28 cellular contexts compared by ENCODE assay signal in the genomic region with DNA sequence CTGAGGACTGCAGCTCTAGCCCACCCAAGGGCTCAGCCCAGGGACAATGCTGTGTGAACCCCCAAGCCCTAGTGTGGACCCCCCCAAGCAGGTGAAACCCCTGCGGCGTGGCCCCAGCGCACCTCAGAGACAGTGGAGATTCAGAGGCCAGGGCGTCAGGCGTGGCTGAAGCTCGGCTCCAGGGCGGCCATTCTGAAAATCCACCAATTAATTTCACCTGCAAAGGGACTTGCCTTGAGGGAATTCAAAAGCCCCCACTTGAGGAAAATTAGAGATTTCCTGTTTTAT.
"Had no signal": no experiment of that assay in that cellular context is flagged by ENCODE, and none has a peak within 500 bp of the region (broad histone marks: within the 10 kb centered on the region; RNA-seq: fewer than 3 reads in every experiment).

No MANE protein-coding gene starts in this region.

- H3K27ac ChIP-seq: colonic mucosa, coronary artery, epithelial cell of prostate, esophagus muscularis mucosa, esophagus squamous epithelium, foreskin keratinocyte, gastrocnemius medialis, gastroesophageal sphincter, heart left ventricle, heart right ventricle had no signal

- H3K36me3 ChIP-seq: colonic mucosa, esophagus muscularis mucosa, esophagus squamous epithelium, gastrocnemius medialis, gastroesophageal sphincter, heart left ventricle, heart right ventricle had no signal

- H3K4me1 ChIP-seq: colonic mucosa, esophagus muscularis mucosa, esophagus squamous epithelium, foreskin keratinocyte, gastrocnemius medialis, gastroesophageal sphincter, heart left ventricle, heart right ventricle had no signal

- FAIRE-seq: colon, endometrium, endothelial cell of umbilical vein, frontal cortex had no signal

- H3K27me3 ChIP-seq: colonic mucosa, dorsolateral prefrontal cortex, foreskin keratinocyte, gastrocnemius medialis, gastroesophageal sphincter had no signal

- DNase-seq: colonic mucosa; cortex of kidney; dermis blood vessel endothelial cell; dorsolateral prefrontal cortex; effector CD4-positive, alpha-beta T cell; effector CD8-positive, alpha-beta T cell; effector memory CD4-positive, alpha-beta T cell; effector memory CD8-positive, alpha-beta T cell; endodermal cell; erythroblast; esophagus squamous epithelium; foreskin fibroblast; foreskin keratinocyte; foreskin melanocyte; gastrocnemius medialis; glutamatergic neuron; head of caudate nucleus; heart right ventricle had no signal

- H3K4me3 ChIP-seq: colonic mucosa, coronary artery, dorsolateral prefrontal cortex, esophagus muscularis mucosa, esophagus squamous epithelium, gastrocnemius medialis, gastroesophageal sphincter, heart left ventricle, heart right ventricle had no signal

- H3K9me3 ChIP-seq: colonic mucosa, esophagus muscularis mucosa, esophagus squamous epithelium, gastrocnemius medialis, gastroesophageal sphincter, heart left ventricle, heart right ventricle had no signal

- ATAC-seq: effector memory CD8-positive, alpha-beta T cell; esophagus mucosa; foreskin keratinocyte; gastrocnemius medialis; gastroesophageal sphincter; heart left ventricle; heart right ventricle had no signal
